Comparison of ENCODE assay signal across 8 cellular contexts in genomic region chr17:50161023-50161910, GRCh38. TPM values are rescaled to one million over a fixed set of nuclear protein-coding genes. Genes with fewer than 3 reads are reported as not detected.
A peak's percentile ranks its signal among the peaks of the same experiment; 100 is the strongest.
DNase-seq lines count a peak whose midpoint lies in the region; ATAC-seq, FAIRE-seq and TF ChIP-seq lines count a peak whose summit lies in the region.

No MANE protein-coding gene starts in this region.

- no peaks in the 10 kb centered on the region for H3K9me3 ChIP-seq in right cardiac atrium (ENCODE audit: control insufficient read depth, low read length)

- DNase-seq in GM12891 (ENCODE audit: insufficient read length, low spot score) (peak; percentile 99), NCI-H1694 (lab: John Stamatoyannopoulos, UW) (peak; percentile 90), T-helper 1 cell (peak; percentile 89 to 94 (median 92)), amniotic stem cell (lab: John Stamatoyannopoulos, UW) (peak; percentile 90), right cardiac atrium (peak; percentile 92 to 97 (median 96)), pulmonary artery endothelial cell (ENCODE audit: low read depth, low spot score) (peak; percentile 63), urothelium cell line (ENCODE audit: low spot score) (peak; percentile 99)

- peak overlapping the region; percentile 58 for H3K4me3 ChIP-seq in right cardiac atrium (ENCODE audit: low read length)

- peak; percentile 78 for ATAC-seq in HG02840 (IDR thresholded peaks at IDR 0.05; ENCODE audit: low FRiP score, unreplicated experiment)
- ATAC-seq in right cardiac atrium: peak; percentile 92 to 93

- intact Hi-C loops in right cardiac atrium (cut with DNase I): loop anchor here in 2 of 4 donors (10.0 kb wide), 1 partner anchor 46 kb away; no protein-coding TSS in a partner anchor

- H3K27ac ChIP-seq in right cardiac atrium (ENCODE audit: low read length): peak overlapping the region; percentile 19

- FAIRE-seq in GM12891 (lab: Jason Lieb, UNC) (peak; percentile 99), urothelium cell line (lab: Jason Lieb, UNC) (peak; percentile 98)

- no peak for TF ChIP-seq POLR2A in GM12891 (IDR thresholded peaks at IDR 0.05; ENCODE audit: low read depth, low read length)

- no peaks in the 10 kb centered on the region for H3K4me1 ChIP-seq in right cardiac atrium (ENCODE audit: control insufficient read depth, insufficient read depth, low read length)

- no peaks in the 10 kb centered on the region for H3K27me3 ChIP-seq in right cardiac atrium (ENCODE audit: control insufficient read depth, insufficient read depth)

- WGBS in right cardiac atrium: under 1% methylated on average over 53 of the region's 53 CpGs

TF ChIP-seq in GM12891, 5 proteins besides CTCF, POLR2A, EP300 and RAD21:
- TF ChIP-seq PAX5 (IDR thresholded peaks at IDR 0.05; ENCODE audit: insufficient read depth, low read length, severe bottlenecking) (no peak), TAF1 (IDR thresholded peaks at IDR 0.05; ENCODE audit: low read depth, low read length) (no peak), SPI1 (IDR thresholded peaks at IDR 0.05; ENCODE audit: low read depth, low read length) (no peak), POU2F2 (IDR thresholded peaks at IDR 0.05; ENCODE audit: low read depth, low read length) (peak; percentile 17; the same call in 1 of the 2 replicates), POLR2AphosphoS5 (IDR thresholded peaks at IDR 0.05; ENCODE audit: low read depth, low read length) (no peak)

RNA-seq across cellular contexts. Expression of gene SGCA, which starts 4.5 kb away (rescaled TPM):
- 1.3 TPM for polyA plus RNA-seq in GM12891 (2012; ENCODE audit: low read depth, missing spikeins)
- total RNA-seq in right cardiac atrium (100 to 1,000 TPM; 127 to 150 (median 133) TPM), pulmonary artery endothelial cell (not detected in 2 replicates)
- polyA plus RNA-seq in right cardiac atrium: 156 TPM

RNA-seq across cellular contexts. Expression of gene PPP1R9B, which starts 10.8 kb away (rescaled TPM):
- polyA plus RNA-seq in GM12891 (2012; ENCODE audit: low read depth, missing spikeins): 52.5 TPM
- total RNA-seq in right cardiac atrium (10 to 100 TPM; 33.2 to 40.7 (median 36.1) TPM), pulmonary artery endothelial cell (29.7 and 43.8 TPM in 2 replicates)
- polyA plus RNA-seq in right cardiac atrium: 26.5 TPM

RNA-seq across cellular contexts. Expression of gene SAMD14, which starts 31.3 kb away (rescaled TPM):
- 0.72 TPM for polyA plus RNA-seq in GM12891 (2012; ENCODE audit: low read depth, missing spikeins)
- total RNA-seq in right cardiac atrium (1 to 10 TPM; 2.4 to 4.0 (median 3.5) TPM), pulmonary artery endothelial cell (4.1 and 4.5 TPM in 2 replicates)
- 3.3 TPM for polyA plus RNA-seq in right cardiac atrium

RNA-seq across cellular contexts. Expression of gene COL1A1, which starts 40.2 kb away (rescaled TPM):
- 6.1 TPM for polyA plus RNA-seq in GM12891 (2012; ENCODE audit: low read depth, missing spikeins)
- total RNA-seq in right cardiac atrium (100 to 1,000 TPM in 1 of 4 donors, 10 to 100 TPM in 3; 58.4 to 138 (median 74.3) TPM), pulmonary artery endothelial cell (0.26 and 0.88 TPM in 2 replicates)
- 24.8 TPM for polyA plus RNA-seq in right cardiac atrium

Comparison
In these comparisons a context has a peak if more than half of its experiments do, and no peak if none do; other contexts are left out.
1. Peak in every context shown above with its lines: DNase-seq, ATAC-seq, H3K4me3 ChIP-seq and H3K27ac ChIP-seq.
2. RNA of gene SGCA, which starts 4.5 kb away (total RNA-seq): 127 to 150 TPM in right cardiac atrium; not detected in pulmonary artery endothelial cell; every median in the first group is over 100 times any median in the second.